Comparison of ENCODE assay signal across 2 cellular contexts in genomic region chr15:88802250-88802990, GRCh38.
A peak's percentile ranks its signal among the peaks of the same experiment; 100 is the strongest.
TF ChIP-seq lines count a peak whose summit lies in the region.

No MANE protein-coding gene starts in this region.

TF ChIP-seq in H1, 55 proteins besides CTCF, POLR2A, EP300 and RAD21:
- TF ChIP-seq HDAC6 (IDR thresholded peaks at IDR 0.05; ENCODE audit: low read depth, low read length) (no peak), PHF8 (conservative IDR thresholded peaks at IDR 0.05; ENCODE audit: low read depth, low read length) (no peak), KDM1A (IDR thresholded peaks at IDR 0.05; ENCODE audit: borderline replicate concordance, low read length) (peak; percentile 47; the same call in 1 of the 2 replicates)

TF ChIP-seq in neural cell, 6 proteins besides CTCF, POLR2A, EP300 and RAD21:
- TF ChIP-seq TAF1 (IDR thresholded peaks at IDR 0.05; ENCODE audit: low read depth) (no peak), POLR2AphosphoS5 (IDR thresholded peaks at IDR 0.05) (no peak), SMC3 (conservative IDR thresholded peaks at IDR 0.05; ENCODE audit: poor library complexity) (no peak)
- TF ChIP-seq, protein P1, sequence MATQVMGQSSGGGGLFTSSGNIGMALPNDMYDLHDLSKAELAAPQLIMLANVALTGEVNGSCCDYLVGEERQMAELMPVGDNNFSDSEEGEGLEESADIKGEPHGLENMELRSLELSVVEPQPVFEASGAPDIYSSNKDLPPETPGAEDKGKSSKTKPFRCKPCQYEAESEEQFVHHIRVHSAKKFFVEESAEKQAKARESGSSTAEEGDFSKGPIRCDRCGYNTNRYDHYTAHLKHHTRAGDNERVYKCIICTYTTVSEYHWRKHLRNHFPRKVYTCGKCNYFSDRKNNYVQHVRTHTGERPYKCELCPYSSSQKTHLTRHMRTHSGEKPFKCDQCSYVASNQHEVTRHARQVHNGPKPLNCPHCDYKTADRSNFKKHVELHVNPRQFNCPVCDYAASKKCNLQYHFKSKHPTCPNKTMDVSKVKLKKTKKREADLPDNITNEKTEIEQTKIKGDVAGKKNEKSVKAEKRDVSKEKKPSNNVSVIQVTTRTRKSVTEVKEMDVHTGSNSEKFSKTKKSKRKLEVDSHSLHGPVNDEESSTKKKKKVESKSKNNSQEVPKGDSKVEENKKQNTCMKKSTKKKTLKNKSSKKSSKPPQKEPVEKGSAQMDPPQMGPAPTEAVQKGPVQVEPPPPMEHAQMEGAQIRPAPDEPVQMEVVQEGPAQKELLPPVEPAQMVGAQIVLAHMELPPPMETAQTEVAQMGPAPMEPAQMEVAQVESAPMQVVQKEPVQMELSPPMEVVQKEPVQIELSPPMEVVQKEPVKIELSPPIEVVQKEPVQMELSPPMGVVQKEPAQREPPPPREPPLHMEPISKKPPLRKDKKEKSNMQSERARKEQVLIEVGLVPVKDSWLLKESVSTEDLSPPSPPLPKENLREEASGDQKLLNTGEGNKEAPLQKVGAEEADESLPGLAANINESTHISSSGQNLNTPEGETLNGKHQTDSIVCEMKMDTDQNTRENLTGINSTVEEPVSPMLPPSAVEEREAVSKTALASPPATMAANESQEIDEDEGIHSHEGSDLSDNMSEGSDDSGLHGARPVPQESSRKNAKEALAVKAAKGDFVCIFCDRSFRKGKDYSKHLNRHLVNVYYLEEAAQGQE (IDR thresholded peaks at IDR 0.05; ENCODE audit: borderline replicate concordance), result no peak
